ENCODE assay signal across 1 cellular context in genomic region chr4:15668566-15669435, GRCh38.
TF ChIP-seq lines count a peak whose summit lies in the region.

No MANE protein-coding gene starts in this region.

TF ChIP-seq in HepG2, 621 proteins besides CTCF, POLR2A, EP300 and RAD21:
- no peak for TF ChIP-seq ZFP36L2 (CRISPR knock-in tag; IDR thresholded peaks at IDR 0.05)
- no peak for TF ChIP-seq SMAD1 (CRISPR knock-in tag; IDR thresholded peaks at IDR 0.05; ENCODE audit: borderline replicate concordance, low read depth)
- no peak for TF ChIP-seq NR1H2 (CRISPR knock-in tag; IDR thresholded peaks at IDR 0.05; ENCODE audit: borderline replicate concordance, low read depth)
- TF ChIP-seq FOSL2 (CRISPR knock-in tag; IDR thresholded peaks at IDR 0.05): no peak
